Comparison of ENCODE assay signal across 1 cellular context in genomic region chr5:133260715-133261114, GRCh38.
TF ChIP-seq lines count a peak whose summit lies in the region.

No MANE protein-coding gene starts in this region.

TF ChIP-seq in GM23338, 12 proteins besides CTCF, POLR2A, EP300 and RAD21 (continued from another document):
- TF ChIP-seq, protein P1, sequence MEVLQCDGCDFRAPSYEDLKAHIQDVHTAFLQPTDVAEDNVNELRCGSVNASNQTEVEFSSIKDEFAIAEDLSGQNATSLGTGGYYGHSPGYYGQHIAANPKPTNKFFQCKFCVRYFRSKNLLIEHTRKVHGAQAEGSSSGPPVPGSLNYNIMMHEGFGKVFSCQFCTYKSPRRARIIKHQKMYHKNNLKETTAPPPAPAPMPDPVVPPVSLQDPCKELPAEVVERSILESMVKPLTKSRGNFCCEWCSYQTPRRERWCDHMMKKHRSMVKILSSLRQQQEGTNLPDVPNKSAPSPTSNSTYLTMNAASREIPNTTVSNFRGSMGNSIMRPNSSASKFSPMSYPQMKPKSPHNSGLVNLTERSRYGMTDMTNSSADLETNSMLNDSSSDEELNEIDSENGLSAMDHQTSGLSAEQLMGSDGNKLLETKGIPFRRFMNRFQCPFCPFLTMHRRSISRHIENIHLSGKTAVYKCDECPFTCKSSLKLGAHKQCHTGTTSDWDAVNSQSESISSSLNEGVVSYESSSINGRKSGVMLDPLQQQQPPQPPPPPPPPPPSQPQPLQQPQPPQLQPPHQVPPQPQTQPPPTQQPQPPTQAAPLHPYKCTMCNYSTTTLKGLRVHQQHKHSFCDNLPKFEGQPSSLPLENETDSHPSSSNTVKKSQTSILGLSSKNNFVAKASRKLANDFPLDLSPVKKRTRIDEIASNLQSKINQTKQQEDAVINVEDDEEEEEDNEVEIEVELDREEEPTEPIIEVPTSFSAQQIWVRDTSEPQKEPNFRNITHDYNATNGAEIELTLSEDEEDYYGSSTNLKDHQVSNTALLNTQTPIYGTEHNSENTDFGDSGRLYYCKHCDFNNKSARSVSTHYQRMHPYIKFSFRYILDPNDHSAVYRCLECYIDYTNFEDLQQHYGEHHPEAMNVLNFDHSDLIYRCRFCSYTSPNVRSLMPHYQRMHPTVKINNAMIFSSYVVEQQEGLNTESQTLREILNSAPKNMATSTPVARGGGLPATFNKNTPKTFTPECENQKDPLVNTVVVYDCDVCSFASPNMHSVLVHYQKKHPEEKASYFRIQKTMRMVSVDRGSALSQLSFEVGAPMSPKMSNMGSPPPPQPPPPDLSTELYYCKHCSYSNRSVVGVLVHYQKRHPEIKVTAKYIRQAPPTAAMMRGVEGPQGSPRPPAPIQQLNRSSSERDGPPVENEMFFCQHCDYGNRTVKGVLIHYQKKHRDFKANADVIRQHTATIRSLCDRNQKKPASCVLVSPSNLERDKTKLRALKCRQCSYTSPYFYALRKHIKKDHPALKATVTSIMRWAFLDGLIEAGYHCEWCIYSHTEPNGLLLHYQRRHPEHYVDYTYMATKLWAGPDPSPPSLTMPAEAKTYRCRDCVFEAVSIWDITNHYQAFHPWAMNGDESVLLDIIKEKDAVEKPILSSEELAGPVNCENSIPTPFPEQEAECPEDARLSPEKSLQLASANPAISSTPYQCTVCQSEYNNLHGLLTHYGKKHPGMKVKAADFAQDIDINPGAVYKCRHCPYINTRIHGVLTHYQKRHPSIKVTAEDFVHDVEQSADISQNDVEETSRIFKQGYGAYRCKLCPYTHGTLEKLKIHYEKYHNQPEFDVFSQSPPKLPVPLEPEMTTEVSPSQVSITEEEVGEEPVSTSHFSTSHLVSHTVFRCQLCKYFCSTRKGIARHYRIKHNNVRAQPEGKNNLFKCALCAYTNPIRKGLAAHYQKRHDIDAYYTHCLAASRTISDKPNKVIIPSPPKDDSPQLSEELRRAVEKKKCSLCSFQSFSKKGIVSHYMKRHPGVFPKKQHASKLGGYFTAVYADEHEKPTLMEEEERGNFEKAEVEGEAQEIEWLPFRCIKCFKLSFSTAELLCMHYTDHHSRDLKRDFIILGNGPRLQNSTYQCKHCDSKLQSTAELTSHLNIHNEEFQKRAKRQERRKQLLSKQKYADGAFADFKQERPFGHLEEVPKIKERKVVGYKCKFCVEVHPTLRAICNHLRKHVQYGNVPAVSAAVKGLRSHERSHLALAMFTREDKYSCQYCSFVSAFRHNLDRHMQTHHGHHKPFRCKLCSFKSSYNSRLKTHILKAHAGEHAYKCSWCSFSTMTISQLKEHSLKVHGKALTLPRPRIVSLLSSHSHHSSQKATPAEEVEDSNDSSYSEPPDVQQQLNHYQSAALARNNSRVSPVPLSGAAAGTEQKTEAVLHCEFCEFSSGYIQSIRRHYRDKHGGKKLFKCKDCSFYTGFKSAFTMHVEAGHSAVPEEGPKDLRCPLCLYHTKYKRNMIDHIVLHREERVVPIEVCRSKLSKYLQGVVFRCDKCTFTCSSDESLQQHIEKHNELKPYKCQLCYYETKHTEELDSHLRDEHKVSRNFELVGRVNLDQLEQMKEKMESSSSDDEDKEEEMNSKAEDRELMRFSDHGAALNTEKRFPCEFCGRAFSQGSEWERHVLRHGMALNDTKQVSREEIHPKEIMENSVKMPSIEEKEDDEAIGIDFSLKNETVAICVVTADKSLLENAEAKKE (CRISPR knock-in tag; IDR thresholded peaks at IDR 0.05) = no peak
- TF ChIP-seq EZH2 (IDR thresholded peaks at IDR 0.05; ENCODE audit: low read depth, unreplicated experiment) (no peak), NANOG (IDR thresholded peaks at IDR 0.05; ENCODE audit: borderline replicate concordance) (no peak), ZNF331 (CRISPR knock-in tag; IDR thresholded peaks at IDR 0.05; ENCODE audit: low read depth) (no peak), STAT1 (IDR thresholded peaks at IDR 0.05; ENCODE audit: unreplicated experiment) (no peak)
- TF ChIP-seq, protein P2, sequence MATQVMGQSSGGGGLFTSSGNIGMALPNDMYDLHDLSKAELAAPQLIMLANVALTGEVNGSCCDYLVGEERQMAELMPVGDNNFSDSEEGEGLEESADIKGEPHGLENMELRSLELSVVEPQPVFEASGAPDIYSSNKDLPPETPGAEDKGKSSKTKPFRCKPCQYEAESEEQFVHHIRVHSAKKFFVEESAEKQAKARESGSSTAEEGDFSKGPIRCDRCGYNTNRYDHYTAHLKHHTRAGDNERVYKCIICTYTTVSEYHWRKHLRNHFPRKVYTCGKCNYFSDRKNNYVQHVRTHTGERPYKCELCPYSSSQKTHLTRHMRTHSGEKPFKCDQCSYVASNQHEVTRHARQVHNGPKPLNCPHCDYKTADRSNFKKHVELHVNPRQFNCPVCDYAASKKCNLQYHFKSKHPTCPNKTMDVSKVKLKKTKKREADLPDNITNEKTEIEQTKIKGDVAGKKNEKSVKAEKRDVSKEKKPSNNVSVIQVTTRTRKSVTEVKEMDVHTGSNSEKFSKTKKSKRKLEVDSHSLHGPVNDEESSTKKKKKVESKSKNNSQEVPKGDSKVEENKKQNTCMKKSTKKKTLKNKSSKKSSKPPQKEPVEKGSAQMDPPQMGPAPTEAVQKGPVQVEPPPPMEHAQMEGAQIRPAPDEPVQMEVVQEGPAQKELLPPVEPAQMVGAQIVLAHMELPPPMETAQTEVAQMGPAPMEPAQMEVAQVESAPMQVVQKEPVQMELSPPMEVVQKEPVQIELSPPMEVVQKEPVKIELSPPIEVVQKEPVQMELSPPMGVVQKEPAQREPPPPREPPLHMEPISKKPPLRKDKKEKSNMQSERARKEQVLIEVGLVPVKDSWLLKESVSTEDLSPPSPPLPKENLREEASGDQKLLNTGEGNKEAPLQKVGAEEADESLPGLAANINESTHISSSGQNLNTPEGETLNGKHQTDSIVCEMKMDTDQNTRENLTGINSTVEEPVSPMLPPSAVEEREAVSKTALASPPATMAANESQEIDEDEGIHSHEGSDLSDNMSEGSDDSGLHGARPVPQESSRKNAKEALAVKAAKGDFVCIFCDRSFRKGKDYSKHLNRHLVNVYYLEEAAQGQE (IDR thresholded peaks at IDR 0.05; ENCODE audit: unreplicated experiment) = no peak
